ENCODE assay signal across 8 cellular contexts in genomic region chr1:108746382-108747127, GRCh38. TPM values are rescaled to one million over a fixed set of nuclear protein-coding genes. Genes with fewer than 3 reads are reported as not detected.
DNase-seq lines count a peak whose midpoint lies in the region; ATAC-seq lines count a peak whose summit lies in the region.

Gene STXBP3, plus strand, starts transcription at chr1:108746674. Its CDS starts 64 bp downstream, at chr1:108746738.

- no peak within 1 kb of the TSS for H2BK120ac ChIP-seq in mesenchymal stem cell (ENCODE audit: low read depth, low read length)

- H3K27ac Mint-ChIP-seq in effector memory CD8-positive, alpha-beta T cell = peak within 1 kb of the TSS; percentile 99

- peak within 1 kb of the TSS in 1 of 2 experiments; percentile 75 for H3K23ac ChIP-seq in mesenchymal stem cell (ENCODE audit: low read length in 2 of 2)

- H3K4me3 Mint-ChIP-seq in effector memory CD8-positive, alpha-beta T cell = peak within 1 kb of the TSS; percentile 97 to 100

- H4K8ac ChIP-seq in mesenchymal stem cell (ENCODE audit: low read length) = peak within 1 kb of the TSS; percentile 93

- peak within 1 kb of the TSS; percentile 64 for H2AFZ ChIP-seq in mesenchymal stem cell (ENCODE audit: low read depth, low read length)

- no peaks in the 10 kb centered on the region for H3K27me3 Mint-ChIP-seq in effector memory CD8-positive, alpha-beta T cell

- WGBS in mesenchymal stem cell = under 1% methylated on average over 61 of the region's 71 CpGs

- H3K79me1 ChIP-seq in mesenchymal stem cell (replicated peaks; ENCODE audit: low read length, poor library complexity, severe bottlenecking) = no peaks in the 10 kb centered on the region

- peak within 1 kb of the TSS; percentile 93 to 96 for H3K4ac ChIP-seq in mesenchymal stem cell (ENCODE audit: low read depth in 1 of 2, low read length in 2 of 2)

- H3K9ac ChIP-seq in mesenchymal stem cell (ENCODE audit: low read length) = peak within 1 kb of the TSS; percentile 99

- H3K9me3 ChIP-seq in mesenchymal stem cell (ENCODE audit: control insufficient read depth, low read length) = no peaks in the 10 kb centered on the region

- H3K4me3 ChIP-seq in mesenchymal stem cell (ENCODE audit: insufficient read depth in 1 of 2, low read depth in 1 of 2, low read length in 2 of 2) = peak within 1 kb of the TSS; percentile 88 to 94

- peak within 1 kb of the TSS; percentile 83 for H2BK5ac ChIP-seq in mesenchymal stem cell (ENCODE audit: low read depth, low read length, poor library complexity, severe bottlenecking)

- DNase-seq in COLO829 (ENCODE audit: low spot score) (peak; percentile 90), HT-29 (ENCODE audit: low spot score) (peak; percentile 98), NOMO-1 (lab: John Stamatoyannopoulos, UW; ENCODE audit: unreplicated experiment in 2 of 2) (peak; percentile 90 to 96), mesenchymal stem cell (peak; percentile 97)
- DNase-seq in activated CD8-positive, alpha-beta memory T cell treated with anti-CD3 and anti-CD28 coated beads for 4 hours (ENCODE audit: low read depth in 2 of 2) = peak; percentile 100
- DNase-seq in effector memory CD8-positive, alpha-beta T cell = peak; percentile 100
- peak; percentile 100 for DNase-seq in stimulated activated CD8-positive, alpha-beta memory T cell treated with anti-CD3 and anti-CD28 coated beads, Interleukin-15, amount 100 ng/mL, for 1 hour (ENCODE audit: low read depth)

- peaks cover 6% of the 10 kb centered on the region for H3K4me1 ChIP-seq in mesenchymal stem cell (ENCODE audit: control insufficient read depth, insufficient read depth, low read depth, low read length)

- ATAC-seq in GM19468 (IDR thresholded peaks at IDR 0.05; ENCODE audit: extremely low read depth, unreplicated experiment) = peak; percentile 75
- peak; percentile 92 for ATAC-seq in effector memory CD8-positive, alpha-beta T cell (replicated peaks)

- peak within 1 kb of the TSS; percentile 71 for H3K4me2 ChIP-seq in mesenchymal stem cell (ENCODE audit: low read length, poor library complexity, severe bottlenecking)

- H4K91ac ChIP-seq in mesenchymal stem cell (ENCODE audit: low read length) = peak within 1 kb of the TSS; percentile 95

- peak within 1 kb of the TSS; percentile 82 for H2BK15ac ChIP-seq in mesenchymal stem cell (ENCODE audit: low read depth, poor library complexity, severe bottlenecking)

- H3K27me3 ChIP-seq in mesenchymal stem cell (ENCODE audit: control insufficient read depth in 1 of 2, insufficient read depth in 1 of 2, low read length in 2 of 2) = no peaks in the 10 kb centered on the region

- H3K36me3 ChIP-seq in mesenchymal stem cell (ENCODE audit: control insufficient read depth in 1 of 2, insufficient read depth in 2 of 2, low read depth in 1 of 2, low read length in 2 of 2) = peaks cover 5 to 23% of the 10 kb centered on the region in 2 experiments

- H3K36me3 Mint-ChIP-seq in effector memory CD8-positive, alpha-beta T cell (ENCODE audit: insufficient read depth) = peaks cover 25% of the 10 kb centered on the region

- H2AK5ac ChIP-seq in mesenchymal stem cell (ENCODE audit: low read length, severe bottlenecking) = no peak within 1 kb of the TSS

- H3K18ac ChIP-seq in mesenchymal stem cell (ENCODE audit: low read depth in 1 of 2, low read length in 2 of 2) = peak within 1 kb of the TSS; percentile 94 to 97

- no peaks in the 10 kb centered on the region for H3K9me3 Mint-ChIP-seq in effector memory CD8-positive, alpha-beta T cell

- peak within 1 kb of the TSS; percentile 98 for H3K27ac ChIP-seq in mesenchymal stem cell (ENCODE audit: low read length, poor library complexity, severe bottlenecking)

- H3K14ac ChIP-seq in mesenchymal stem cell (ENCODE audit: low read length in 2 of 2) = peak within 1 kb of the TSS in 1 of 2 experiments; percentile 63

- peaks cover 26 to 42% of the 10 kb centered on the region in 2 donors for H3K4me1 Mint-ChIP-seq in effector memory CD8-positive, alpha-beta T cell (ENCODE audit: low read depth in 2 of 2)

- peak within 1 kb of the TSS; percentile 3 to 38 for H2BK12ac ChIP-seq in mesenchymal stem cell (ENCODE audit: low read length in 2 of 2)

RNA-seq across cellular contexts. Expression of gene STXBP3, which starts in this region (rescaled TPM):
- total RNA-seq in HT-29 (2014; rRNA removed; shearing (Covaris generic)) = 10.1 and 14.0 TPM in 2 replicates
- 21.6 TPM for polyA plus RNA-seq in mesenchymal stem cell (2013, experiment 1 of 2)
- polyA plus RNA-seq in mesenchymal stem cell (2013, experiment 2 of 2) = 25.4 TPM

Comparison
In these comparisons a context has a peak if more than half of its experiments do, and no peak if none do; other contexts are left out.
1. Peak in every context shown above with its lines: DNase-seq, ATAC-seq, H3K4me3 ChIP-seq and H3K27ac ChIP-seq.